Comparison of ENCODE assay signal across 16 cellular contexts in genomic region chr15:30791239-30791638, GRCh38.
DNase-seq lines count a peak whose midpoint lies in the region; ATAC-seq, FAIRE-seq and TF ChIP-seq lines count a peak whose summit lies in the region.
"Had no signal": no experiment of that assay in that cellular context is flagged by ENCODE, and none has a peak within 500 bp of the region (broad histone marks: within the 10 kb centered on the region; RNA-seq: fewer than 3 reads in every experiment).

No MANE protein-coding gene starts in this region.

- H3K9me3 ChIP-seq in H9 (ENCODE audit: control insufficient read depth, low read depth, low read length): no peaks in the 10 kb centered on the region

- no peaks in the 10 kb centered on the region for H3K4me1 ChIP-seq in H9 (ENCODE audit: insufficient read depth, low read length)

- no peak overlapping the region for H4K91ac ChIP-seq in H9 (ENCODE audit: insufficient read length, low read depth, low read length)

- H3T11ph ChIP-seq in H9 (ENCODE audit: low read length): no peak overlapping the region

- no peak overlapping the region for H3K9ac ChIP-seq in H9 (ENCODE audit: extremely low read depth, insufficient read length, low read length)

- H3K79me1 ChIP-seq in H9 (ENCODE audit: insufficient read depth, low read depth, low read length, poor library complexity, severe bottlenecking): no peaks in the 10 kb centered on the region

- no peak overlapping the region for H2BK5ac ChIP-seq in H9 (ENCODE audit: insufficient read length, low read length)

- no peak overlapping the region for H2BK12ac ChIP-seq in H9 (ENCODE audit: insufficient read length, low read depth, low read length)

- no peaks in the 10 kb centered on the region for H3K23me2 ChIP-seq in H9 (ENCODE audit: insufficient read length, low read depth, low read length, poor library complexity, severe bottlenecking)

- H3K27me3 ChIP-seq in H9 (ENCODE audit: insufficient read depth, low read length): no peaks in the 10 kb centered on the region

- H3K4me1 Mint-ChIP-seq in activated CD8-positive, alpha-beta T cell treated with anti-CD3 and anti-CD28 coated beads for 36 hours (ENCODE audit: low read depth): no peaks in the 10 kb centered on the region
- peaks cover 4% of the 10 kb centered on the region for H3K4me1 Mint-ChIP-seq in activated CD8-positive, alpha-beta T cell treated with anti-CD3 and anti-CD28 coated beads, Interleukin-2, amount 10 ng/mL, durations not matched to agents 7 days and 5 days (ENCODE audit: low read depth)
- peaks cover 13 to 19% of the 10 kb centered on the region in 2 experiments for H3K4me1 Mint-ChIP-seq in H9
- peaks cover 15% of the 10 kb centered on the region for H3K4me1 Mint-ChIP-seq in nephron progenitor cell
- H3K4me1 Mint-ChIP-seq: activated CD4-positive, alpha-beta T cell treated with anti-CD3 and anti-CD28 coated beads, Interleukin-2, amount 10 ng/mL, durations not matched to agents 24 days and 14 days had no signal

- POLR2A ChIA-PET in activated CD8-positive, alpha-beta T cell treated with anti-CD3 and anti-CD28 coated beads for 36 hours (lab: Charles Lee): no interaction called here
- POLR2A ChIA-PET in activated CD8-positive, alpha-beta T cell treated with anti-CD3 and anti-CD28 coated beads, Interleukin-2, amount 10 ng/mL, durations not matched to agents 7 days and 5 days (lab: Charles Lee): no interaction called here
- POLR2A ChIA-PET in RWPE1 (lab: Yijun Ruan, JAX; ENCODE audit: low non-redundant PET): no interaction called here

- H2BK20ac ChIP-seq in H9 (ENCODE audit: low read depth, low read length, poor library complexity, severe bottlenecking): no peak overlapping the region

- CTCF ChIA-PET in activated CD8-positive, alpha-beta T cell treated with anti-CD3 and anti-CD28 coated beads for 36 hours (lab: Charles Lee): no interaction called here
- CTCF ChIA-PET in activated CD8-positive, alpha-beta T cell treated with anti-CD3 and anti-CD28 coated beads, Interleukin-2, amount 10 ng/mL, durations not matched to agents 7 days and 5 days (lab: Charles Lee): no interaction called here
- CTCF ChIA-PET in RWPE1 (lab: Yijun Ruan, JAX): no interaction called here

- no peak overlapping the region for H3K14ac ChIP-seq in H9 (ENCODE audit: insufficient read depth, low read length)

- no peak overlapping the region for H2BK15ac ChIP-seq in H9 (ENCODE audit: low read depth, low read length)

- H2AFZ ChIP-seq in H9 (ENCODE audit: low read length): no peak overlapping the region

- no peak overlapping the region for H3K27ac Mint-ChIP-seq in activated CD8-positive, alpha-beta T cell treated with anti-CD3 and anti-CD28 coated beads for 36 hours
- no peak overlapping the region for H3K27ac Mint-ChIP-seq in activated CD8-positive, alpha-beta T cell treated with anti-CD3 and anti-CD28 coated beads, Interleukin-2, amount 10 ng/mL, durations not matched to agents 7 days and 5 days
- H3K27ac Mint-ChIP-seq in H9 (no peak overlapping the region), nephron progenitor cell (no peak overlapping the region)
- H3K27ac Mint-ChIP-seq: activated CD4-positive, alpha-beta T cell treated with anti-CD3 and anti-CD28 coated beads, Interleukin-2, amount 10 ng/mL, durations not matched to agents 24 days and 14 days; T-helper 17 cell; type B pancreatic cell had no signal

- intact Hi-C loops in activated CD8-positive, alpha-beta T cell treated with anti-CD3 and anti-CD28 coated beads for 36 hours (cut with micrococcal nuclease): loop anchor here (10.0 kb wide), 1 partner anchor 334 kb away; no protein-coding TSS in a partner anchor

- H3K79me2 ChIP-seq in H9 (ENCODE audit: insufficient read depth, low read length): no peaks in the 10 kb centered on the region

- no peak overlapping the region for H3K4ac ChIP-seq in H9 (ENCODE audit: low read depth, low read length)

- H3K9me3 Mint-ChIP-seq in activated CD8-positive, alpha-beta T cell treated with anti-CD3 and anti-CD28 coated beads for 36 hours: no peaks in the 10 kb centered on the region
- H3K9me3 Mint-ChIP-seq in activated CD8-positive, alpha-beta T cell treated with anti-CD3 and anti-CD28 coated beads, Interleukin-2, amount 10 ng/mL, durations not matched to agents 7 days and 5 days (ENCODE audit: insufficient read depth): no peaks in the 10 kb centered on the region
- H3K9me3 Mint-ChIP-seq in H9 (no peaks in the 10 kb centered on the region), nephron progenitor cell (no peaks in the 10 kb centered on the region)
- H3K9me3 Mint-ChIP-seq: activated CD4-positive, alpha-beta T cell treated with anti-CD3 and anti-CD28 coated beads, Interleukin-2, amount 10 ng/mL, durations not matched to agents 24 days and 14 days; type B pancreatic cell had no signal

- no peak overlapping the region for H4K8ac ChIP-seq in H9 (replicated peaks; ENCODE audit: insufficient read length, low read depth, low read length)

- TF ChIP-seq CTCF in activated CD8-positive, alpha-beta T cell treated with anti-CD3 and anti-CD28 coated beads for 36 hours (IDR thresholded peaks at IDR 0.05): no peak
- TF ChIP-seq CTCF in H9 (conservative IDR thresholded peaks at IDR 0.05): no peak
- no peak for TF ChIP-seq CTCF in RWPE1 (conservative IDR thresholded peaks at IDR 0.05; ENCODE audit: low read depth)
- TF ChIP-seq CTCF in nephron progenitor cell (IDR thresholded peaks at IDR 0.05): no peak

- H3K18ac ChIP-seq in H9 (ENCODE audit: insufficient read length, low read depth, low read length): no peak overlapping the region

- H4K5ac ChIP-seq in H9 (ENCODE audit: insufficient read length, low read depth, low read length): no peak overlapping the region

- WGBS in H9 (ENCODE audit: extremely low coverage, insufficient read length, low lambda C conversion rate): no CpG with 5 or more reads among the region's 9 CpGs

- no peaks in the 10 kb centered on the region for H4K20me1 ChIP-seq in H9 (ENCODE audit: control insufficient read depth, insufficient read depth, insufficient read length)

- H3K56ac ChIP-seq in H9 (ENCODE audit: insufficient read length, low read depth, low read length): no peak overlapping the region

- DNase-seq in activated CD8-positive, alpha-beta T cell treated with anti-CD3 and anti-CD28 coated beads for 36 hours: peak; percentile 28
- DNase-seq in activated CD8-positive, alpha-beta T cell treated with anti-CD3 and anti-CD28 coated beads, Interleukin-2, amount 10 ng/mL, durations not matched to agents 7 days and 5 days: no peak
- DNase-seq in H9 (peak; percentile 68), RWPE1 (ENCODE audit: low spot score) (peak; percentile 1), nephron progenitor cell (peak; percentile 15), NCI-H1105 treated with DMSO at 0.1 percent for 48 hours (lab: John Stamatoyannopoulos, UW) (no peak), RCC 7860 (ENCODE audit: low spot score) (no peak), NCI-H1694 (lab: John Stamatoyannopoulos, UW) (no peak)
- DNase-seq: activated CD4-positive, alpha-beta T cell treated with anti-CD3 and anti-CD28 coated beads, Interleukin-2, amount 10 ng/mL, durations not matched to agents 24 days and 14 days; cerebellar nuclear complex; foreskin melanocyte; NCI-H510A treated with DMSO at 0.1 percent for 48 hours; RPMI8226; T-helper 17 cell had no signal

- H2AK5ac ChIP-seq in H9 (ENCODE audit: insufficient read length, low read length): no peak overlapping the region

- H3K27ac ChIP-seq in H9 (ENCODE audit: insufficient read length, low read depth, low read length) (no peak overlapping the region), RWPE1 (no peak overlapping the region)

- ATAC-seq in activated CD8-positive, alpha-beta T cell treated with anti-CD3 and anti-CD28 coated beads for 36 hours: no peak
- ATAC-seq in activated CD8-positive, alpha-beta T cell treated with anti-CD3 and anti-CD28 coated beads, Interleukin-2, amount 10 ng/mL, durations not matched to agents 7 days and 5 days: no peak
- ATAC-seq: T-helper 17 cell had no signal

- no peak overlapping the region for H3K4me3 Mint-ChIP-seq in activated CD8-positive, alpha-beta T cell treated with anti-CD3 and anti-CD28 coated beads for 36 hours
- H3K4me3 Mint-ChIP-seq in activated CD8-positive, alpha-beta T cell treated with anti-CD3 and anti-CD28 coated beads, Interleukin-2, amount 10 ng/mL, durations not matched to agents 7 days and 5 days: no peak overlapping the region
- H3K4me3 Mint-ChIP-seq in H9 (no peak overlapping the region), nephron progenitor cell (no peak overlapping the region)
- H3K4me3 Mint-ChIP-seq: activated CD4-positive, alpha-beta T cell treated with anti-CD3 and anti-CD28 coated beads, Interleukin-2, amount 10 ng/mL, durations not matched to agents 24 days and 14 days; T-helper 17 cell; type B pancreatic cell had no signal

- H3K23ac ChIP-seq in H9 (ENCODE audit: insufficient read length, low read depth, low read length): no peak overlapping the region

- no peak for FAIRE-seq in RCC 7860 (lab: Jason Lieb, UNC)
- FAIRE-seq: D721Med had no signal

- peaks cover 6% of the 10 kb centered on the region for H3K27me3 Mint-ChIP-seq in activated CD8-positive, alpha-beta T cell treated with anti-CD3 and anti-CD28 coated beads for 36 hours
- H3K27me3 Mint-ChIP-seq in activated CD8-positive, alpha-beta T cell treated with anti-CD3 and anti-CD28 coated beads, Interleukin-2, amount 10 ng/mL, durations not matched to agents 7 days and 5 days (ENCODE audit: low read depth): peaks cover 18% of the 10 kb centered on the region
- no peaks in the 10 kb centered on the region; the same call in none of the 2 replicates for H3K27me3 Mint-ChIP-seq in H9 (ENCODE audit: low read depth)
- H3K27me3 Mint-ChIP-seq in nephron progenitor cell (ENCODE audit: low read depth, poor library complexity): peaks cover 6% of the 10 kb centered on the region

- H3K36me3 Mint-ChIP-seq in activated CD8-positive, alpha-beta T cell treated with anti-CD3 and anti-CD28 coated beads for 36 hours (ENCODE audit: low read depth): no peaks in the 10 kb centered on the region
- H3K36me3 Mint-ChIP-seq in activated CD8-positive, alpha-beta T cell treated with anti-CD3 and anti-CD28 coated beads, Interleukin-2, amount 10 ng/mL, durations not matched to agents 7 days and 5 days (ENCODE audit: low read depth): no peaks in the 10 kb centered on the region
- H3K36me3 Mint-ChIP-seq in H9 (ENCODE audit: insufficient read depth in 1 of 3, low read depth in 3 of 3): no peaks in the 10 kb centered on the region; a peak in 1 of 7 replicates
- no peaks in the 10 kb centered on the region for H3K36me3 Mint-ChIP-seq in nephron progenitor cell (ENCODE audit: low read depth)
- H3K36me3 Mint-ChIP-seq: type B pancreatic cell had no signal

- H3K4me2 ChIP-seq in H9 (ENCODE audit: insufficient read depth, insufficient read length, low read length): no peak overlapping the region

- no peak overlapping the region for H2BK120ac ChIP-seq in H9 (ENCODE audit: low read depth, low read length, poor library complexity, severe bottlenecking)

Comparison
In these comparisons a context has a peak if more than half of its experiments do, and no peak if none do; other contexts are left out.
1. DNase-seq: peak in activated CD8-positive, alpha-beta T cell treated with anti-CD3 and anti-CD28 coated beads for 36 hours (single experiment), H9 (single experiment), RWPE1 (single experiment) and nephron progenitor cell (single experiment); none in activated CD8-positive, alpha-beta T cell treated with anti-CD3 and anti-CD28 coated beads, Interleukin-2, amount 10 ng/mL, durations not matched to agents 7 days and 5 days (single experiment), NCI-H1105 treated with DMSO at 0.1 percent for 48 hours (single experiment), RCC 7860 (single experiment) and NCI-H1694 (single experiment).